Comparison of ENCODE assay signal across 9 cellular contexts in genomic region chr14:26255213-26255612, GRCh38.
DNase-seq lines count a peak whose midpoint lies in the region; ATAC-seq and TF ChIP-seq lines count a peak whose summit lies in the region.
"Had no signal": no experiment of that assay in that cellular context is flagged by ENCODE, and none has a peak within 500 bp of the region (broad histone marks: within the 10 kb centered on the region; RNA-seq: fewer than 3 reads in every experiment).

No MANE protein-coding gene starts in this region.

- TF ChIP-seq RAD21 in liver (IDR thresholded peaks at IDR 0.05): peak; percentile 61 to 64

- TF ChIP-seq POLR2A in NB4 (IDR thresholded peaks at IDR 0.05; ENCODE audit: extremely low read depth, insufficient read length): no peak

- WGBS in liver: 9% methylated on average over 2 of the region's 2 CpGs

- H3K4me1 ChIP-seq in BE2C: no peaks in the 10 kb centered on the region
- H3K4me1 ChIP-seq in liver (ENCODE audit: control insufficient read depth in 4 of 4, insufficient read depth in 4 of 4, low read length in 3 of 4): no peaks in the 10 kb centered on the region

- TF ChIP-seq CTCF in BE2C (IDR thresholded peaks at IDR 0.05; ENCODE audit: low read depth, low read length) (0 out of 2 replicates have a peak, but pooled peaks have one; percentile 7), NB4 (IDR thresholded peaks at IDR 0.05; ENCODE audit: low read depth, low read length) (no peak), liver (IDR thresholded peaks at IDR 0.05; ENCODE audit: low read depth, low read length, missing input control) (peak; percentile 19)

- H3K4me3 ChIP-seq in BE2C (ENCODE audit: low read depth, low read length) (no peak overlapping the region), NB4 (ENCODE audit: low read depth, low read length) (no peak overlapping the region), liver (ENCODE audit: low read depth in 1 of 3, low read length in 3 of 3) (no peak overlapping the region)

- H3K9me3 ChIP-seq in BE2C: no peaks in the 10 kb centered on the region
- H3K9me3 ChIP-seq in liver (ENCODE audit: control insufficient read depth in 4 of 4, low read length in 3 of 4): no peaks in the 10 kb centered on the region

- H3K27ac ChIP-seq in liver (ENCODE audit: low read depth in 1 of 2, low read length in 2 of 2): no peak overlapping the region

- H3K36me3 ChIP-seq in BE2C: no peaks in the 10 kb centered on the region
- H3K36me3 ChIP-seq in liver (ENCODE audit: control insufficient read depth in 4 of 4, insufficient read depth in 3 of 4, low read depth in 1 of 4, low read length in 3 of 4): no peaks in the 10 kb centered on the region

- no peaks in the 10 kb centered on the region for H3K27me3 ChIP-seq in BE2C
- H3K27me3 ChIP-seq in liver (ENCODE audit: control insufficient read depth in 4 of 4, insufficient read depth in 4 of 4, low read length in 3 of 4): no peaks in the 10 kb centered on the region

- ATAC-seq in HG03175 (IDR thresholded peaks at IDR 0.05; ENCODE audit: unreplicated experiment): no peak
- no peak for ATAC-seq in GM19023 (IDR thresholded peaks at IDR 0.05; ENCODE audit: unreplicated experiment)
- ATAC-seq in GM21447 (IDR thresholded peaks at IDR 0.05; ENCODE audit: unreplicated experiment): no peak
- ATAC-seq in HG03460 (IDR thresholded peaks at IDR 0.05; ENCODE audit: unreplicated experiment): no peak
- ATAC-seq: activated naive CD8-positive, alpha-beta T cell treated with anti-CD3 and anti-CD28 coated beads, Interleukin-2, amount 50 U/mL, for 24 hours had no signal

- DNase-seq in BE2C: no peak
- DNase-seq in NB4 (ENCODE audit: low read depth): peak; percentile 15
- DNase-seq in astrocyte of the hippocampus (ENCODE audit: low read depth, low spot score): peak; percentile 20
- DNase-seq: activated naive CD8-positive, alpha-beta T cell treated with anti-CD3 and anti-CD28 coated beads, Interleukin-2, amount 50 U/mL, for 24 hours had no signal

- H3K9ac ChIP-seq in liver (ENCODE audit: low read depth in 1 of 2, low read length in 2 of 2): no peak overlapping the region

TF ChIP-seq in liver, 16 proteins besides CTCF, POLR2A, EP300 and RAD21:
- TF ChIP-seq SP1 (IDR thresholded peaks at IDR 0.05) (no peak), YY1 (IDR thresholded peaks at IDR 0.05) (no peak), FOXA1 (IDR thresholded peaks at IDR 0.05) (no peak)
